ENCODE assay signal across 8 cellular contexts in genomic region chr14:52792097-52792415, GRCh38. TPM values are rescaled to one million over a fixed set of nuclear protein-coding genes. Genes with fewer than 3 reads are reported as not detected.
DNase-seq lines count a peak whose midpoint lies in the region; ATAC-seq and TF ChIP-seq lines count a peak whose summit lies in the region.

No MANE protein-coding gene starts in this region.

- peaks cover 4% of the 10 kb centered on the region for H3K36me3 Mint-ChIP-seq in activated naive CD8-positive, alpha-beta T cell treated with anti-CD3 and anti-CD28 coated beads, Interleukin-2, amount 10 ng/mL, durations not matched to agents 7 days and 5 days

- H3K9me3 Mint-ChIP-seq in activated naive CD8-positive, alpha-beta T cell treated with anti-CD3 and anti-CD28 coated beads, Interleukin-2, amount 10 ng/mL, durations not matched to agents 7 days and 5 days = peaks cover 2% of the 10 kb centered on the region

- peak overlapping the region; percentile 87 for H3K4me3 Mint-ChIP-seq in activated naive CD8-positive, alpha-beta T cell treated with anti-CD3 and anti-CD28 coated beads, Interleukin-2, amount 10 ng/mL, durations not matched to agents 7 days and 5 days

- no peaks in the 10 kb centered on the region for H3K9me3 ChIP-seq in iPS-20b (ENCODE audit: insufficient read depth, low read depth, low read length)
- no peaks in the 10 kb centered on the region for H3K9me3 ChIP-seq in stomach smooth muscle (ENCODE audit: control insufficient read depth in 2 of 2, low read length in 2 of 2)

- H3K4me1 Mint-ChIP-seq in activated naive CD8-positive, alpha-beta T cell treated with anti-CD3 and anti-CD28 coated beads, Interleukin-2, amount 10 ng/mL, durations not matched to agents 7 days and 5 days = peaks cover 24% of the 10 kb centered on the region

- H3K9ac ChIP-seq in iPS-20b (ENCODE audit: low read depth, low read length) (peak overlapping the region; percentile 69), stomach smooth muscle (ENCODE audit: low read length in 2 of 2) (peak overlapping the region; percentile 75 to 91)

- H3K4me3 ChIP-seq in iPS-20b (ENCODE audit: low read length) (peak overlapping the region; percentile 63), stomach smooth muscle (ENCODE audit: low read length in 2 of 2) (peak overlapping the region; percentile 66 to 83)

- H3K36me3 ChIP-seq in iPS-20b (ENCODE audit: insufficient read depth, low read depth, low read length) (no peaks in the 10 kb centered on the region), stomach smooth muscle (ENCODE audit: control insufficient read depth in 2 of 2, insufficient read depth in 2 of 2, low read length in 2 of 2) (no peaks in the 10 kb centered on the region)

- DNase-seq in NCI-H2227 treated with DMSO at 0.1 percent for 48 hours (lab: John Stamatoyannopoulos, UW) (peak; percentile 76), NCI-H2227 (lab: John Stamatoyannopoulos, UW; ENCODE audit: unreplicated experiment) (no peak), H4 (ENCODE audit: low spot score) (no peak), GM10266 (ENCODE audit: extremely low spot score) (no peak), NCI-H1092 treated with DMSO at 0.1 percent for 48 hours (lab: John Stamatoyannopoulos, UW) (no peak)
- no peak for DNase-seq in activated naive CD8-positive, alpha-beta T cell treated with anti-CD3 and anti-CD28 coated beads, Interleukin-2, amount 10 ng/mL, durations not matched to agents 7 days and 5 days

- no peaks in the 10 kb centered on the region; the same call in 1 of the 2 replicates for H3K27me3 ChIP-seq in iPS-20b (ENCODE audit: insufficient read depth, low read length)
- no peaks in the 10 kb centered on the region for H3K27me3 ChIP-seq in stomach smooth muscle (ENCODE audit: control insufficient read depth in 1 of 2, insufficient read depth in 2 of 2, low read length in 2 of 2)

- peaks cover 5% of the 10 kb centered on the region; the same call in 1 of the 2 replicates for H3K4me1 ChIP-seq in iPS-20b (ENCODE audit: insufficient read depth, low read length)
- H3K4me1 ChIP-seq in stomach smooth muscle (ENCODE audit: control insufficient read depth, insufficient read depth, low read length) = peaks cover 19% of the 10 kb centered on the region

- POLR2A ChIA-PET in activated naive CD8-positive, alpha-beta T cell treated with anti-CD3 and anti-CD28 coated beads, Interleukin-2, amount 10 ng/mL, durations not matched to agents 7 days and 5 days (lab: Charles Lee) = interaction anchor here (1.1 to 1.5 kb wide), 2 partner anchors 239 to 240 kb away, joined by 3 read pairs; partner anchors contain the start of genes GPR137C and TXNDC16

- no peak for ATAC-seq in activated naive CD8-positive, alpha-beta T cell treated with anti-CD3 and anti-CD28 coated beads, Interleukin-2, amount 10 ng/mL, durations not matched to agents 7 days and 5 days (ENCODE audit: low read depth)

- H3K27ac ChIP-seq in iPS-20b (ENCODE audit: low read length) (no peak overlapping the region), stomach smooth muscle (ENCODE audit: low read length) (peak overlapping the region; percentile 96)

- H3K27ac Mint-ChIP-seq in activated naive CD8-positive, alpha-beta T cell treated with anti-CD3 and anti-CD28 coated beads, Interleukin-2, amount 10 ng/mL, durations not matched to agents 7 days and 5 days = peak overlapping the region; percentile 82

- no peaks in the 10 kb centered on the region for H3K27me3 Mint-ChIP-seq in activated naive CD8-positive, alpha-beta T cell treated with anti-CD3 and anti-CD28 coated beads, Interleukin-2, amount 10 ng/mL, durations not matched to agents 7 days and 5 days

- no peak for TF ChIP-seq CTCF in GM10266 (IDR thresholded peaks at IDR 0.05; ENCODE audit: control insufficient read depth, insufficient read depth, low read depth, missing control alignments)

RNA-seq across cellular contexts. Expression of gene GNPNAT1, which starts 0.6 kb away (rescaled TPM):
- 10 to 100 TPM in 1 of 2 experiments, 1 to 10 TPM in 1; 9.7 to 12.3 TPM for total RNA-seq in activated naive CD8-positive, alpha-beta T cell treated with anti-CD3 and anti-CD28 coated beads, Interleukin-2, amount 10 ng/mL, durations not matched to agents 7 days and 5 days
- 19.3 and 25.6 TPM in 2 replicates for total RNA-seq in H4 (2014; rRNA removed; shearing (Covaris generic))
